In genomic region chr1:165392634-165393571, GRCh38 we compare ENCODE assay signal across 8 cellular contexts. TPM values are rescaled to one million over a fixed set of nuclear protein-coding genes. Genes with fewer than 3 reads are reported as not detected.
DNase-seq lines count a peak whose midpoint lies in the region; ATAC-seq and TF ChIP-seq lines count a peak whose summit lies in the region.

No MANE protein-coding gene starts in this region.

- intact Hi-C loops in OCI-LY7 (cut with micrococcal nuclease; ENCODE audit: unreplicated experiment) (loop anchor here (1.0 to 5.0 kb wide), 2 partner anchors 200 to 519 kb away; no protein-coding TSS in a partner anchor), esophagus muscularis mucosa (cut with DNase I) (loop anchor here (1.0 to 5.0 kb wide), 2 partner anchors 200 to 519 kb away; no protein-coding TSS in a partner anchor), natural killer cell (cut with micrococcal nuclease) (loop anchor here (1.0 kb wide), 3 partner anchors 200 to 521 kb away; no protein-coding TSS in a partner anchor)

- TF ChIP-seq EP300 in esophagus muscularis mucosa (IDR thresholded peaks at IDR 0.05) = no peak

- DNase-seq in DMS53 (lab: John Stamatoyannopoulos, UW) = peak; percentile 85
- peak; percentile 89 for DNase-seq in OCI-LY7 (ENCODE audit: low spot score)
- DNase-seq in activated T-cell treated with anti-CD3 and anti-CD28 coated beads for 4 hours = peak; percentile 83
- DNase-seq in esophagus muscularis mucosa (ENCODE audit: extremely low spot score) = peak; percentile 94
- peak; percentile 79 for DNase-seq in natural killer cell
- DNase-seq in stimulated activated naive B cell treated with anti-CD40 and anti-IgM and Interleukin-4, amounts not matched to agents 10 μg/mL and 1 μg/mL and 100 μg/mL, for 72 hours = peak; percentile 86

- no peaks in the 10 kb centered on the region for H3K9me2 ChIP-seq in OCI-LY7 (ENCODE audit: insufficient read depth, low read length)

- H3K9me3 ChIP-seq in HUES64 (ENCODE audit: insufficient read depth, low read depth, low read length) (no peaks in the 10 kb centered on the region), OCI-LY7 (ENCODE audit: low read length) (no peaks in the 10 kb centered on the region), esophagus muscularis mucosa (no peaks in the 10 kb centered on the region)

- no peak overlapping the region for H3K27ac ChIP-seq in HUES64 (ENCODE audit: low read depth, low read length)
- no peak overlapping the region for H3K27ac ChIP-seq in OCI-LY7 (ENCODE audit: low read depth, low read length, poor library complexity, severe bottlenecking)
- no peak overlapping the region for H3K27ac ChIP-seq in esophagus muscularis mucosa (replicated peaks in 1 of 4)

- POLR2A ChIA-PET in OCI-LY7 (lab: Charles Lee) = interaction anchor here (0.6 to 1.4 kb wide), 4 partner anchors 194 to 244 kb away, joined by 3 to 4 read pairs (median 3); no protein-coding TSS in a partner anchor

- 28% methylated on average over 19 of the region's 19 CpGs for WGBS in HUES64
- whole genome bisulfite sequencing in esophagus muscularis mucosa = 15% methylated on average over 19 of the region's 19 CpGs

- no peak for TF ChIP-seq POLR2A in esophagus muscularis mucosa (IDR thresholded peaks at IDR 0.05; ENCODE audit: low read depth)

- H3K4me3 Mint-ChIP-seq in natural killer cell = peak overlapping the region; percentile 62
- peak overlapping the region; percentile 43 to 66 for H3K4me3 Mint-ChIP-seq in stimulated activated naive B cell treated with anti-CD40 and anti-IgM and Interleukin-4, amounts not matched to agents 10 μg/mL and 1 μg/mL and 100 μg/mL, for 72 hours

- H3K9me3 Mint-ChIP-seq in natural killer cell = no peaks in the 10 kb centered on the region
- no peaks in the 10 kb centered on the region for H3K9me3 Mint-ChIP-seq in stimulated activated naive B cell treated with anti-CD40 and anti-IgM and Interleukin-4, amounts not matched to agents 10 μg/mL and 1 μg/mL and 100 μg/mL, for 72 hours

- peak overlapping the region; percentile 25 for H3K4me2 ChIP-seq in OCI-LY7 (ENCODE audit: low read length)

- H3K36me3 ChIP-seq in HUES64 (ENCODE audit: insufficient read depth, low read length) (no peaks in the 10 kb centered on the region), OCI-LY7 (ENCODE audit: insufficient read depth, low read length) (no peaks in the 10 kb centered on the region), esophagus muscularis mucosa (no peaks in the 10 kb centered on the region)

- H3K4me1 ChIP-seq in HUES64 (ENCODE audit: insufficient read depth, low read length) = peaks cover 4% of the 10 kb centered on the region; the same call in 1 of the 2 replicates
- H3K4me1 ChIP-seq in OCI-LY7 (ENCODE audit: insufficient read depth, low read length, poor library complexity, severe bottlenecking) = peaks cover 6% of the 10 kb centered on the region
- H3K4me1 ChIP-seq in esophagus muscularis mucosa = peaks cover 5 to 16% (median 14%) of the 10 kb centered on the region in 4 donors

- peak overlapping the region; percentile 46 for H3K4me3 ChIP-seq in HUES64 (ENCODE audit: low read length)
- no peak overlapping the region for H3K4me3 ChIP-seq in OCI-LY7 (ENCODE audit: low read depth, low read length, poor library complexity, severe bottlenecking)
- peak overlapping the region; percentile 27 to 48 (median 32) for H3K4me3 ChIP-seq in esophagus muscularis mucosa

- no peaks in the 10 kb centered on the region for H3K79me2 ChIP-seq in OCI-LY7 (ENCODE audit: insufficient read depth, low read depth, low read length)

- BruUV-seq in OCI-LY7 (replicated peaks; lab: Mats Ljungman, UMichigan) = no TSS peak

- peak overlapping the region; percentile 70 to 82 for H3K27ac Mint-ChIP-seq in natural killer cell
- H3K27ac Mint-ChIP-seq in stimulated activated naive B cell treated with anti-CD40 and anti-IgM and Interleukin-4, amounts not matched to agents 10 μg/mL and 1 μg/mL and 100 μg/mL, for 72 hours = peak overlapping the region; percentile 93

- H3K9ac ChIP-seq in HUES64 (ENCODE audit: low read depth, low read length) = no peak overlapping the region

- ATAC-seq in GM21529 (IDR thresholded peaks at IDR 0.05; ENCODE audit: unreplicated experiment) (peak; percentile 98), natural killer cell (peak; percentile 96 to 99 (median 99))
- peak; percentile 99 to 100 for ATAC-seq in stimulated activated naive B cell treated with anti-CD40 and anti-IgM and Interleukin-4, amounts not matched to agents 10 μg/mL and 1 μg/mL and 100 μg/mL, for 72 hours (replicated peaks)

- CTCF ChIA-PET in OCI-LY7 (lab: Charles Lee; ENCODE audit: unreplicated experiment) = no interaction called here

- H2AFZ ChIP-seq in OCI-LY7 (ENCODE audit: low read length) = no peak overlapping the region

- peaks cover 3% of the 10 kb centered on the region; the same call in 1 of the 2 replicates for H4K20me1 ChIP-seq in OCI-LY7 (ENCODE audit: insufficient read depth, low read length)

- peak; percentile 95 for TF ChIP-seq CTCF in OCI-LY7 (conservative IDR thresholded peaks at IDR 0.05; ENCODE audit: low read length)
- peak; percentile 92 to 97 (median 95) for TF ChIP-seq CTCF in esophagus muscularis mucosa (IDR thresholded peaks at IDR 0.05)
- TF ChIP-seq CTCF in natural killer cell (IDR thresholded peaks at IDR 0.05) = peak; percentile 82

- no peaks in the 10 kb centered on the region for H3K36me3 Mint-ChIP-seq in natural killer cell
- H3K36me3 Mint-ChIP-seq in stimulated activated naive B cell treated with anti-CD40 and anti-IgM and Interleukin-4, amounts not matched to agents 10 μg/mL and 1 μg/mL and 100 μg/mL, for 72 hours = no peaks in the 10 kb centered on the region

- H3K27me3 ChIP-seq in HUES64 (ENCODE audit: insufficient read depth, low read length) = peaks cover 6% of the 10 kb centered on the region; the same call in 1 of the 2 replicates
- no peaks in the 10 kb centered on the region for H3K27me3 ChIP-seq in esophagus muscularis mucosa

- peaks cover 21 to 78% of the 10 kb centered on the region in 2 donors for H3K27me3 Mint-ChIP-seq in natural killer cell (ENCODE audit: low read depth in 2 of 2)
- peaks cover 63 to 85% of the 10 kb centered on the region in 2 donors for H3K27me3 Mint-ChIP-seq in stimulated activated naive B cell treated with anti-CD40 and anti-IgM and Interleukin-4, amounts not matched to agents 10 μg/mL and 1 μg/mL and 100 μg/mL, for 72 hours

- peaks cover 13 to 18% of the 10 kb centered on the region in 2 donors for H3K4me1 Mint-ChIP-seq in natural killer cell
- peaks cover 14 to 16% of the 10 kb centered on the region in 2 donors for H3K4me1 Mint-ChIP-seq in stimulated activated naive B cell treated with anti-CD40 and anti-IgM and Interleukin-4, amounts not matched to agents 10 μg/mL and 1 μg/mL and 100 μg/mL, for 72 hours

RNA-seq across cellular contexts. Expression of gene LMX1A, which starts 36.4 kb away (rescaled TPM):
- 0.45 TPM for polyA plus RNA-seq in HUES64 (2013, experiment 1 of 2)
- 0.25 TPM for polyA plus RNA-seq in HUES64 (2013, experiment 2 of 2)
- total RNA-seq in OCI-LY7 (2014; rRNA removed; shearing (Covaris generic)) = not detected in 2 replicates
- total RNA-seq in OCI-LY7 (2022) = not detected in 2 replicates
- total RNA-seq in esophagus muscularis mucosa = under 1 TPM in 3 of 4 donors, not detected in 1; 0.32 to 0.98 (median 0.33) TPM
- not detected for total RNA-seq in natural killer cell

RNA-seq across cellular contexts. Expression of gene RXRG, which starts 52.0 kb away (rescaled TPM):
- 1.5 TPM for polyA plus RNA-seq in HUES64 (2013, experiment 1 of 2)
- 0.89 TPM for polyA plus RNA-seq in HUES64 (2013, experiment 2 of 2)
- total RNA-seq in OCI-LY7 (2014; rRNA removed; shearing (Covaris generic)) = not detected in 2 replicates
- not detected in 2 replicates for total RNA-seq in OCI-LY7 (2022)
- total RNA-seq in esophagus muscularis mucosa = 1 to 10 TPM; 1.7 to 3.9 (median 2.5) TPM
- total RNA-seq in natural killer cell = not detected
